Comparison of ENCODE assay signal across 9 cellular contexts in the genomic region with DNA sequence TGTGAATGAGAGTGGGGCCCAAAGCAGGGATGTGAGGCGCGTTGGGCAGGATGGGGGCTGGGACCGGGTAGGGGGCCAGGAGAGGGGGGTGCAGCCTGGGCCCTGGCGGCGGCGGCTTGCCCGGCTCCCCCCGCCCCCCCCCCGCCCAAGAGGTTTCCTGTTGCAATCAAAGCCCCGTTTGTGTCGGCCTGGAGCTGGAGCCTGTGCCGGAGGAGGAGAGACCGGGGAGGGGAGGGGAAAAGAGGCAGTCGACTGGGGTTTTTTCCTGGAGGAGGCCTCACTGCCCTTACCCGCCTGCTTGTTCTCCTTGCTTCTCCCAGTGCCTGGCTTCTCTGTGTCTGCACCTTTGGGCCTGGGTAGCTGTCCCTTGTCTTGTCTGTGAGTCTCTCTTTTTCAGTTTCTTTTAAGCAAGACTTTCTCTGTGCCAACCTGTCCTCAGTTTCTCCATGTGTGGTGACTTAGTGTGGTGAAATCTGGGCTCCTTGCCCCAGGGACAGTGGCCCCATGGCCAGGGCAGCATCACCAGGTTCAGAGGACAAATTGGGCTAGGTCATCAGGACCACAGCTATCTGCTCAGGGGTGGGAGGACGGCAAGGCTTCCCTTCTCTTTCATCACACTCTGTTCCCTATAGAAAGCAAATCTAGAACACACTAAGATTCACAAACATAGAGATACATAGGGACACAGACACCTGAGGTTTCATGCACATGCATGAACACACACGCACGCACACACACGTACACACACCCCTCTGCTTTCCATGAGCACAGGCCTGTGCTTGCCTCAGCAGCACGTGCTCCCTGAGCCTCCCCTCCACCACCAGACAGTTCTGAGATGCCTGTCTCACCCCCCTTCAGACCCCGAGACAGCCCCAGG. TPM values are rescaled to one million over a fixed set of nuclear protein-coding genes. Genes with fewer than 3 reads are reported as not detected.
DNase-seq lines count a peak whose midpoint lies in the region; ATAC-seq and TF ChIP-seq lines count a peak whose summit lies in the region.
"Had no signal": no experiment of that assay in that cellular context is flagged by ENCODE, and none has a peak within 500 bp of the region (broad histone marks: within the 10 kb centered on the region; RNA-seq: fewer than 3 reads in every experiment).

No MANE protein-coding gene starts in this region.

- H3K79me2 ChIP-seq in KMS-11 (ENCODE audit: insufficient read depth, low read depth) (peaks cover 12% of the 10 kb centered on the region; the same call in 1 of the 2 replicates), MM.1S (ENCODE audit: low read length) (peaks cover 12% of the 10 kb centered on the region)

- H3F3A ChIP-seq in MM.1S (ENCODE audit: insufficient read depth, low read length): peaks cover 16% of the 10 kb centered on the region

- peak overlapping the region; percentile 74 for H3K4me3 Mint-ChIP-seq in activated naive CD8-positive, alpha-beta T cell treated with anti-CD3 and anti-CD28 coated beads for 36 hours

- ATAC-seq in GM18861 (IDR thresholded peaks at IDR 0.05; ENCODE audit: unreplicated experiment): no peak

- peaks cover 47% of the 10 kb centered on the region for H3K4me1 ChIP-seq in KMS-11 (ENCODE audit: low read depth, poor library complexity, severe bottlenecking)
- peaks cover 58% of the 10 kb centered on the region for H3K4me1 ChIP-seq in left ventricle myocardium inferior
- H3K4me1 ChIP-seq in MM.1S (ENCODE audit: low read length): peaks cover 12% of the 10 kb centered on the region

- H3K4me2 ChIP-seq in KMS-11 (peak overlapping the region; percentile 100; the same call in 1 of the 2 replicates), MM.1S (ENCODE audit: low read depth, low read length) (no peak overlapping the region)

- H3K9ac ChIP-seq in KMS-11: no peak overlapping the region
- H3K9ac ChIP-seq in MM.1S (ENCODE audit: low read length): no peak overlapping the region

- no peak overlapping the region for H3K4me3 ChIP-seq in KMS-11 (IDR thresholded peaks at IDR 0.05; ENCODE audit: insufficient read depth, low read depth, low read length)
- peak overlapping the region; percentile 2 for H3K4me3 ChIP-seq in left ventricle myocardium inferior
- no peak overlapping the region for H3K4me3 ChIP-seq in MM.1S (ENCODE audit: low read length)

- no peaks in the 10 kb centered on the region for H3K27me3 Mint-ChIP-seq in activated naive CD8-positive, alpha-beta T cell treated with anti-CD3 and anti-CD28 coated beads for 36 hours

- peak; percentile 40 for DNase-seq in activated naive CD8-positive, alpha-beta T cell treated with anti-CD3 and anti-CD28 coated beads for 36 hours
- DNase-seq in left ventricle myocardium inferior: peak; percentile 42
- DNase-seq in stimulated activated naive CD4-positive, alpha-beta T cell (lab: John Stamatoyannopoulos, UW): peak; percentile 14 to 59 (median 38)
- no peak for DNase-seq in iPS-NIHi11 (ENCODE audit: low spot score)
- DNase-seq in DMS114 treated with DMSO at 0.1 percent for 48 hours (lab: John Stamatoyannopoulos, UW; ENCODE audit: unreplicated experiment): no peak
- DNase-seq in MM.1S: no peak

- H2AFZ ChIP-seq in KMS-11 (ENCODE audit: low read depth) (no peak overlapping the region), MM.1S (ENCODE audit: low read length) (no peak overlapping the region)

- H3K9me3 ChIP-seq in left ventricle myocardium inferior (replicated peaks): no peaks in the 10 kb centered on the region
- H3K9me3 ChIP-seq in MM.1S (replicated peaks; ENCODE audit: insufficient read depth, low read length): no peaks in the 10 kb centered on the region

- H3K9me3 Mint-ChIP-seq in activated naive CD8-positive, alpha-beta T cell treated with anti-CD3 and anti-CD28 coated beads for 36 hours: no peaks in the 10 kb centered on the region

- H3K27ac Mint-ChIP-seq in activated naive CD8-positive, alpha-beta T cell treated with anti-CD3 and anti-CD28 coated beads for 36 hours: peak overlapping the region; percentile 88

- intact Hi-C loops in left ventricle myocardium inferior (cut with micrococcal nuclease): no loop called here

- H3K27ac ChIP-seq in KMS-11 (no peak overlapping the region), left ventricle myocardium inferior (replicated peaks) (peak overlapping the region; percentile 100), MM.1S (ENCODE audit: low read length) (no peak overlapping the region)

- no peaks in the 10 kb centered on the region for H3K9me2 ChIP-seq in MM.1S (replicated peaks; ENCODE audit: insufficient read depth, low read length)

- H3K4me1 Mint-ChIP-seq in activated naive CD8-positive, alpha-beta T cell treated with anti-CD3 and anti-CD28 coated beads for 36 hours: peaks cover 61% of the 10 kb centered on the region

- H3K36me3 ChIP-seq in KMS-11 (ENCODE audit: insufficient read depth) (no peaks in the 10 kb centered on the region), left ventricle myocardium inferior (no peaks in the 10 kb centered on the region), MM.1S (replicated peaks; ENCODE audit: insufficient read depth, low read length) (no peaks in the 10 kb centered on the region)

- peaks cover 10% of the 10 kb centered on the region for H3K36me3 Mint-ChIP-seq in activated naive CD8-positive, alpha-beta T cell treated with anti-CD3 and anti-CD28 coated beads for 36 hours

- no peaks in the 10 kb centered on the region for H4K20me1 ChIP-seq in KMS-11 (ENCODE audit: insufficient read depth)
- no peaks in the 10 kb centered on the region for H4K20me1 ChIP-seq in MM.1S (ENCODE audit: insufficient read depth, low read length)

- H3K27me3 ChIP-seq in KMS-11 (ENCODE audit: insufficient read depth, low read depth): no peaks in the 10 kb centered on the region
- H3K27me3 ChIP-seq in left ventricle myocardium inferior (ENCODE audit: low read depth): no peaks in the 10 kb centered on the region
- H3K27me3 ChIP-seq in MM.1S (replicated peaks; ENCODE audit: insufficient read depth, low read length): no peaks in the 10 kb centered on the region

- TF ChIP-seq CTCF in KMS-11 (conservative IDR thresholded peaks at IDR 0.05; ENCODE audit: low read depth, low read length): no peak
- TF ChIP-seq CTCF in left ventricle myocardium inferior (IDR thresholded peaks at IDR 0.05; ENCODE audit: borderline replicate concordance): no peak
- TF ChIP-seq CTCF in MM.1S (IDR thresholded peaks at IDR 0.05; ENCODE audit: low read length): no peak

RNA-seq across cellular contexts. Expression of a gene that starts 8.4 kb away (rescaled TPM):
- total RNA-seq in activated naive CD8-positive, alpha-beta T cell treated with anti-CD3 and anti-CD28 coated beads for 36 hours: 10 to 100 TPM; 22.7 to 26.0 TPM
- total RNA-seq in left ventricle myocardium inferior: 14.9 TPM

RNA-seq across cellular contexts. Expression of a gene that starts 16.6 kb away (rescaled TPM):
- total RNA-seq in activated naive CD8-positive, alpha-beta T cell treated with anti-CD3 and anti-CD28 coated beads for 36 hours: 100 to 1,000 TPM; 102 to 105 TPM
- total RNA-seq in left ventricle myocardium inferior: 1.1 TPM
- total RNA-seq: LHCN-M2 had no signal

RNA-seq across cellular contexts. Expression of a gene that starts 42.9 kb away (rescaled TPM):
- 10 to 100 TPM; 11.8 to 11.9 TPM for total RNA-seq in activated naive CD8-positive, alpha-beta T cell treated with anti-CD3 and anti-CD28 coated beads for 36 hours
- 12.2 TPM for total RNA-seq in left ventricle myocardium inferior

RNA-seq across cellular contexts. Expression of a gene that starts 43.1 kb away (rescaled TPM):
- total RNA-seq in activated naive CD8-positive, alpha-beta T cell treated with anti-CD3 and anti-CD28 coated beads for 36 hours: 10 to 100 TPM; 34.9 to 42.8 TPM
- total RNA-seq in left ventricle myocardium inferior: 26.5 TPM

RNA-seq across cellular contexts. Expression of a gene that starts 44.5 kb away (rescaled TPM):
- total RNA-seq in activated naive CD8-positive, alpha-beta T cell treated with anti-CD3 and anti-CD28 coated beads for 36 hours: 10 to 100 TPM; 66.3 to 67.7 TPM
- 0.36 TPM for total RNA-seq in left ventricle myocardium inferior

Comparison
In these comparisons a context has a peak if more than half of its experiments do, and no peak if none do; other contexts are left out.
1. DNase-seq: peak in activated naive CD8-positive, alpha-beta T cell treated with anti-CD3 and anti-CD28 coated beads for 36 hours (single experiment), left ventricle myocardium inferior (single experiment) and stimulated activated naive CD4-positive, alpha-beta T cell (6 of 6); none in iPS-NIHi11 (single experiment), DMS114 treated with DMSO at 0.1 percent for 48 hours (single experiment) and MM.1S (single experiment).
2. RNA of a gene that starts 16.6 kb away (total RNA-seq): 102 to 105 TPM in activated naive CD8-positive, alpha-beta T cell treated with anti-CD3 and anti-CD28 coated beads for 36 hours; 1.1 TPM in left ventricle myocardium inferior (single experiment); every median in the first group is over 10 times any median in the second.